In the genomic region with DNA sequence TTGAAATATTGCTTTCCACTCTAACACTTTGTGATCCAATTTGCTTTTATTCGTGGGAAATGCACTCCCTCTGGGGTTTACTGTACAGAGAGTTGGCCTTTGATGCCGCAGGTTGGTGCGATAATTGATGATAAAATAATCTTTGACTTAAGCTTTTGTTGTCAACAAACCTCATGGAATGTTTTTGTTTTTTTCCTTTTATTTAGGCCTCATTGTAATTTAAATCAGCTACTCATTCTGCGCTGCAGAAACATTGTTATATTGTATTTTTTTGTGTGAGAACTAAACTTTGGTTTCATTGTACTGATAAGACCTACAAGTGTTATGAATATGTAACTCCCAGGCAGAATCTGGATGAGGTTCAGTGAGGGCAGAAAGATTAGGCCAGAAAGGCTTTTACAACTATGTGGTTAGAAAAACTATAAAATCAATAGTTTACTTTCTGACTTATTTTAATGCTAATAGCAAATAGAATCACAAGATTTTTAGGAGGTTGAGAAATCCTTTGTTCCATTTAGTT, we compare ENCODE assay signal across 26 cellular contexts.
DNase-seq lines count a peak whose midpoint lies in the region; ATAC-seq and TF ChIP-seq lines count a peak whose summit lies in the region.
"Had no signal": no experiment of that assay in that cellular context is flagged by ENCODE, and none has a peak within 500 bp of the region (broad histone marks: within the 10 kb centered on the region; RNA-seq: fewer than 3 reads in every experiment).

No MANE protein-coding gene starts in this region.

- H3K79me2 ChIP-seq in PC-3 (ENCODE audit: low read length), result no peaks in the 10 kb centered on the region
- H3K79me2 ChIP-seq in hepatocyte, result no peaks in the 10 kb centered on the region
- H3K79me2 ChIP-seq in smooth muscle cell (ENCODE audit: low read depth), result no peaks in the 10 kb centered on the region

- no peak for ATAC-seq in PC-3
- ATAC-seq in GM21515 (IDR thresholded peaks at IDR 0.05; ENCODE audit: unreplicated experiment), result no peak
- ATAC-seq: HCT116, K562 had no signal

- no peak overlapping the region for H3K4me2 ChIP-seq in PC-3 (ENCODE audit: low read length)
- H3K4me2 ChIP-seq in hepatocyte, result no peak overlapping the region
- H3K4me2 ChIP-seq in smooth muscle cell, result peak overlapping the region; percentile 22

- no peaks in the 10 kb centered on the region for H3K9me2 ChIP-seq in PC-3 (replicated peaks; ENCODE audit: low read length)
- H3K9me2 ChIP-seq in hepatocyte (replicated peaks; ENCODE audit: insufficient read depth), result no peaks in the 10 kb centered on the region

- DNase-seq in Caco-2 (no peak), PC-3 (no peak), hepatocyte (ENCODE audit: low spot score) (no peak), smooth muscle cell (lab: John Stamatoyannopoulos, UW; ENCODE audit: unreplicated experiment) (no peak), kidney tubule cell (ENCODE audit: low spot score) (no peak), GM20000 (ENCODE audit: low spot score) (no peak)
- DNase-seq: 8988T; ACHN; Calu3; CD8-positive, alpha-beta memory T cell; DMS79 treated with DMSO at 0.1 percent for 48 hours; GF-D8; GOT3; NCI-H1092 treated with DMSO at 0.1 percent for 48 hours; NCI-H1436; NCI-H187; NCI-H2081 treated with DMSO at 0.1 percent for 48 hours; NCI-H2171; NCI-H345; NCI-H510A treated with DMSO at 0.1 percent for 48 hours; NCI-H774 had no signal

- H3K27ac ChIP-seq in PC-3 (ENCODE audit: low read length), result 0 out of 2 replicates have a peak overlapping the region, but pooled peaks have one; percentile 40
- peak overlapping the region; percentile 20 for H3K27ac ChIP-seq in hepatocyte
- H3K27ac ChIP-seq in smooth muscle cell (ENCODE audit: low read depth), result peak overlapping the region; percentile 86

- no peaks in the 10 kb centered on the region for H3K36me3 ChIP-seq in Caco-2 (ENCODE audit: control insufficient read depth, insufficient read depth, low read length)
- H3K36me3 ChIP-seq in PC-3 (ENCODE audit: low read depth, low read length), result no peaks in the 10 kb centered on the region
- H3K36me3 ChIP-seq in hepatocyte (replicated peaks; ENCODE audit: insufficient read depth, low read depth), result no peaks in the 10 kb centered on the region
- H3K36me3 ChIP-seq in smooth muscle cell (ENCODE audit: low read depth), result no peaks in the 10 kb centered on the region
- H3K36me3 ChIP-seq: BE2C had no signal

- H3K4me1 Mint-ChIP-seq in Caco-2 (ENCODE audit: low read depth, unreplicated experiment), result peaks cover 40% of the 10 kb centered on the region
- H3K4me1 Mint-ChIP-seq: CD14-positive monocyte; CD8-positive, alpha-beta memory T cell had no signal

- H3K27me3 ChIP-seq in Caco-2 (replicated peaks; ENCODE audit: control insufficient read depth, insufficient read depth, low read length) (no peaks in the 10 kb centered on the region), PC-3 (ENCODE audit: low read length) (no peaks in the 10 kb centered on the region), hepatocyte (no peaks in the 10 kb centered on the region), smooth muscle cell (ENCODE audit: low read depth) (no peaks in the 10 kb centered on the region)
- H3K27me3 ChIP-seq: BE2C had no signal

- no TSS peak for BruUV-seq in Caco-2 (replicated peaks; lab: Mats Ljungman, UMichigan)
- BruUV-seq in PC-3 (replicated peaks; lab: Mats Ljungman, UMichigan), result no TSS peak

- H3K9ac ChIP-seq in PC-3 (ENCODE audit: low read length), result no peak overlapping the region
- no peak overlapping the region for H3K9ac ChIP-seq in smooth muscle cell (ENCODE audit: low read depth)

- H3K4me3 ChIP-seq in Caco-2 (ENCODE audit: low read depth, low read length) (no peak overlapping the region), PC-3 (ENCODE audit: low read length) (no peak overlapping the region), hepatocyte (no peak overlapping the region), smooth muscle cell (no peak overlapping the region)
- H3K4me3 ChIP-seq: K562 had no signal

- H3K27ac Mint-ChIP-seq in Caco-2 (ENCODE audit: unreplicated experiment), result peak overlapping the region; percentile 33
- H3K27ac Mint-ChIP-seq: CD14-positive monocyte; CD8-positive, alpha-beta memory T cell had no signal

- no peak overlapping the region for H3K4me3 Mint-ChIP-seq in Caco-2 (ENCODE audit: unreplicated experiment)
- H3K4me3 Mint-ChIP-seq: CD14-positive monocyte; CD8-positive, alpha-beta memory T cell had no signal

- CTCF ChIA-PET in Caco-2 (lab: Charles Lee) (no interaction called here), PC-3 (lab: Charles Lee) (no interaction called here)

- H3K9me3 ChIP-seq in Caco-2, result no peaks in the 10 kb centered on the region; the same call in 1 of the 2 replicates
- peaks cover 3% of the 10 kb centered on the region; the same call in 1 of the 2 replicates for H3K9me3 ChIP-seq in PC-3 (ENCODE audit: low read length)
- H3K9me3 ChIP-seq in hepatocyte (ENCODE audit: low read depth), result no peaks in the 10 kb centered on the region
- H3K9me3 ChIP-seq in smooth muscle cell (replicated peaks; ENCODE audit: low read depth), result no peaks in the 10 kb centered on the region
- H3K9me3 ChIP-seq: BE2C had no signal

- intact Hi-C loops in Caco-2 (cut with micrococcal nuclease; ENCODE audit: unreplicated experiment), result no loop called here
- intact Hi-C loops in PC-3 (cut with micrococcal nuclease), result no loop called here

- H3F3A ChIP-seq in PC-3 (ENCODE audit: low read length, unreplicated experiment), result no peaks in the 10 kb centered on the region
- H3F3A ChIP-seq in smooth muscle cell (ENCODE audit: low read depth), result peaks cover 30% of the 10 kb centered on the region

- POLR2A ChIA-PET in Caco-2 (lab: Charles Lee) (no interaction called here), PC-3 (lab: Charles Lee; ENCODE audit: unreplicated experiment) (no interaction called here)

- H4K20me1 ChIP-seq in PC-3 (ENCODE audit: low read length) (no peaks in the 10 kb centered on the region), hepatocyte (ENCODE audit: insufficient read depth, poor library complexity, severe bottlenecking) (no peaks in the 10 kb centered on the region), smooth muscle cell (ENCODE audit: low read depth) (no peaks in the 10 kb centered on the region)

- H3K4me1 ChIP-seq in Caco-2 (peaks cover 29% of the 10 kb centered on the region), PC-3 (ENCODE audit: insufficient read depth, low read length) (no peaks in the 10 kb centered on the region), hepatocyte (ENCODE audit: insufficient read depth) (peaks cover 35% of the 10 kb centered on the region), smooth muscle cell (ENCODE audit: low read depth) (peaks cover 22% of the 10 kb centered on the region)

- H3K27me3 Mint-ChIP-seq in Caco-2 (ENCODE audit: insufficient read depth, unreplicated experiment), result no peaks in the 10 kb centered on the region
- H3K27me3 Mint-ChIP-seq: CD8-positive, alpha-beta memory T cell had no signal

- peaks cover 6% of the 10 kb centered on the region for H3K36me3 Mint-ChIP-seq in Caco-2 (ENCODE audit: insufficient read depth, unreplicated experiment)
- H3K36me3 Mint-ChIP-seq: CD14-positive monocyte; CD8-positive, alpha-beta memory T cell had no signal

- H3K9me3 Mint-ChIP-seq in Caco-2 (ENCODE audit: unreplicated experiment), result peaks cover 15% of the 10 kb centered on the region

- no peak overlapping the region for H2AFZ ChIP-seq in PC-3 (ENCODE audit: low read length)
- H2AFZ ChIP-seq in hepatocyte, result peak overlapping the region; percentile 15
- peak overlapping the region; percentile 43 for H2AFZ ChIP-seq in smooth muscle cell (ENCODE audit: low read depth)

- TF ChIP-seq CTCF in Caco-2 (IDR thresholded peaks at IDR 0.05; ENCODE audit: insufficient read depth in 1 of 2, low read depth in 1 of 2, low read length in 1 of 2, severe bottlenecking in 1 of 2, unreplicated experiment in 1 of 2), result no peak
- TF ChIP-seq CTCF in PC-3 (conservative IDR thresholded peaks at IDR 0.05; ENCODE audit: low read depth, low read length), result no peak
- no peak for TF ChIP-seq CTCF in hepatocyte (IDR thresholded peaks at IDR 0.05; ENCODE audit: poor library complexity)
- no peak for TF ChIP-seq CTCF in smooth muscle cell (IDR thresholded peaks at IDR 0.05; ENCODE audit: borderline replicate concordance, insufficient read depth, poor library complexity, severe bottlenecking)
- no peak for TF ChIP-seq CTCF in GM20000 (IDR thresholded peaks at IDR 0.05; ENCODE audit: extremely low read depth, missing control alignments)

- 68% methylated on average over 4 of the region's 4 CpGs for WGBS in hepatocyte (ENCODE audit: low lambda C conversion rate, missing lambda C conversion rate)
- WGBS in smooth muscle cell (ENCODE audit: low lambda C conversion rate), result 72% methylated on average over 4 of the region's 4 CpGs

Comparison
In these comparisons a context has a peak if more than half of its experiments do, and no peak if none do; other contexts are left out.
1. H3K27ac ChIP-seq: peak in every context shown above with its lines; median percentile 86 in smooth muscle cell; 40 in PC-3; 20 in hepatocyte.